13 cellular contexts compared by ENCODE assay signal in the genomic region with DNA sequence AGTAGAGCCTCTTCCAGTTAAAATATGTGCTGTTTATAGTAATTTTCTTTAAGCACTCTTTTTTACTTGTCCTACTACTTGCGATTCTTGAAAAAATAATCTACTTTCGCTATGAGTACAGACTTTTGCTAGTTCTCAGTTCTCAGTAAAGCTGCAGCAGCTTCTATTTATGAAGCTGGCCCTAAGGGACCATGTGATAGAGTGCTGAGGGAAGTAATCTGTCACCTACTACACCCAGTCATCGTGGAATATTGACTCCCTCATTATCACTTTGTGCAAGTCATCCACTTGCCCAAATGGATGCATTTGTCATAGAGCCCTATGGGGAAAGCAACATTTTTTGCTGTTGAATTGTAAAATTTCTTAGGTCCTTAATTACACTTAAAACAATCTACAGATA.
"Had no signal": no experiment of that assay in that cellular context is flagged by ENCODE, and none has a peak within 500 bp of the region (broad histone marks: within the 10 kb centered on the region; RNA-seq: fewer than 3 reads in every experiment).

No MANE protein-coding gene starts in this region.

- H3K9me3 ChIP-seq: colonic mucosa, esophagus squamous epithelium, pancreas, thyroid gland had no signal

- H3K4me2 ChIP-seq: neural progenitor cell had no signal

- H3K27ac ChIP-seq: cardiac muscle cell, colonic mucosa, esophagus squamous epithelium, neural progenitor cell, pancreas, thyroid gland had no signal

- H3K27me3 ChIP-seq: cardiac muscle cell, colonic mucosa, esophagus squamous epithelium, neural progenitor cell, pancreas, thyroid gland had no signal

- ATAC-seq: pancreas, WTC11 had no signal

- H3K9ac ChIP-seq: neural progenitor cell had no signal

- H2AFZ ChIP-seq: neural progenitor cell had no signal

- DNase-seq: activated CD4-positive, alpha-beta T cell treated with anti-CD3 and anti-CD28 coated beads for 48 hours; activated naive CD4-positive, alpha-beta T cell treated with anti-CD3 and anti-CD28 coated beads for 36 hours; colonic mucosa; esophagus squamous epithelium; foreskin fibroblast; pancreas; retina; small intestine; T-helper 9 cell; thyroid gland had no signal

- H3K36me3 ChIP-seq: cardiac muscle cell, colonic mucosa, esophagus squamous epithelium, neural progenitor cell, pancreas, thyroid gland had no signal

- H3K4me3 ChIP-seq: cardiac muscle cell, colonic mucosa, esophagus squamous epithelium, neural progenitor cell, pancreas, thyroid gland had no signal
